ENCODE assay signal across 19 cellular contexts in the genomic region with DNA sequence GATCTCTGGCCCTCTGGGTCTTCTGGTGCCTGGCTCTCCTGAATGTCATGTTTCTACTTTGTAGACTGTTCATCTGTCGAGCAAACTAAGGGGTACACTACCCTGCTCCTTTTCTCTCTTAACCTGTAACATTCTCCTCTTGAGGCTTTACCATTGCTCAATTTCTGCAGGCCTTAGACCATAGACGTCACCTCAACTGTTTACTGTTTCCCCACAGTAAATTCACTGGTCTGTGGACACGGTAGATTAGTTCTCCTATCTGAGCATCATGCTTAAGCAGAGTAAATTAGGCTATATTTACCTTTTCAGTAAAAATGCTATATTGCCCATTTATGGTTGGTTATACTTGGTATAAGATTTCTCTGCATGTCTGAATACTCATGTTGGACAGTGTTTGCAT. TPM values are rescaled to one million over a fixed set of nuclear protein-coding genes. Genes with fewer than 3 reads are reported as not detected.
DNase-seq lines count a peak whose midpoint lies in the region; ATAC-seq, FAIRE-seq and TF ChIP-seq lines count a peak whose summit lies in the region.
"Had no signal": no experiment of that assay in that cellular context is flagged by ENCODE, and none has a peak within 500 bp of the region (broad histone marks: within the 10 kb centered on the region; RNA-seq: fewer than 3 reads in every experiment).

No MANE protein-coding gene starts in this region.

- no peaks in the 10 kb centered on the region for H3K79me2 ChIP-seq in astrocyte (ENCODE audit: insufficient read depth, low read length)

- no peak for TF ChIP-seq POLR2A in GM12891 (IDR thresholded peaks at IDR 0.05; ENCODE audit: low read depth, low read length)

- H3K36me3 ChIP-seq in astrocyte (ENCODE audit: insufficient read depth, low read length) (peaks cover 7% of the 10 kb centered on the region), stomach smooth muscle (ENCODE audit: control insufficient read depth in 2 of 2, insufficient read depth in 2 of 2, low read length in 2 of 2) (no peaks in the 10 kb centered on the region)

- no peaks in the 10 kb centered on the region for H3K4me1 ChIP-seq in astrocyte (ENCODE audit: insufficient read depth, low read length)
- no peaks in the 10 kb centered on the region for H3K4me1 ChIP-seq in stomach smooth muscle (ENCODE audit: control insufficient read depth, insufficient read depth, low read length)
- H3K4me1 ChIP-seq: Peyer's patch had no signal

- H3K4me2 ChIP-seq in astrocyte (ENCODE audit: low read length): no peak overlapping the region

- FAIRE-seq in GM12891 (lab: Jason Lieb, UNC): peak; percentile 23
- FAIRE-seq in astrocyte (lab: Jason Lieb, UNC): no peak
- FAIRE-seq: D721Med, H1 had no signal

- no peaks in the 10 kb centered on the region for H3K9me3 ChIP-seq in astrocyte (ENCODE audit: insufficient read depth, low read depth, low read length)
- H3K9me3 ChIP-seq in stomach smooth muscle (ENCODE audit: control insufficient read depth in 2 of 2, low read length in 2 of 2): no peaks in the 10 kb centered on the region
- H3K9me3 ChIP-seq: BE2C, Peyer's patch had no signal

- H3K36me3 Mint-ChIP-seq in astrocyte (ENCODE audit: low read depth, unreplicated experiment) (peaks cover 1% of the 10 kb centered on the region), memory B cell (peaks cover 20% of the 10 kb centered on the region)
- peaks cover 14 to 36% of the 10 kb centered on the region in 2 donors for H3K36me3 Mint-ChIP-seq in stimulated activated naive B cell treated with anti-CD40 and anti-IgM and Interleukin-4, amounts not matched to agents 10 μg/mL and 1 μg/mL and 100 μg/mL, for 72 hours

- H3K9me3 Mint-ChIP-seq in astrocyte (ENCODE audit: unreplicated experiment) (no peaks in the 10 kb centered on the region), memory B cell (no peaks in the 10 kb centered on the region)
- no peaks in the 10 kb centered on the region for H3K9me3 Mint-ChIP-seq in stimulated activated naive B cell treated with anti-CD40 and anti-IgM and Interleukin-4, amounts not matched to agents 10 μg/mL and 1 μg/mL and 100 μg/mL, for 72 hours
- H3K9me3 Mint-ChIP-seq: CD4-positive, alpha-beta T cell had no signal

- DNase-seq in GM12891 (ENCODE audit: insufficient read length, low spot score) (no peak), astrocyte (ENCODE audit: low read depth) (no peak), memory B cell (ENCODE audit: low spot score in 2 of 2) (no peak)
- DNase-seq in stimulated activated CD4-positive, alpha-beta T cell treated with anti-CD3 and anti-CD28 coated beads, Interleukin-4, amount 100 ng/mL, for 24 hours: no peak
- no peak for DNase-seq in stimulated activated naive B cell treated with anti-CD40 and anti-IgM and Interleukin-4, amounts not matched to agents 10 μg/mL and 1 μg/mL and 100 μg/mL, for 72 hours
- DNase-seq: BE2C; CD4-positive, alpha-beta T cell; DMS79; NCI-H1105; NCI-H1694 treated with DMSO at 0.1 percent for 48 hours; NCI-H226; NCI-H524 treated with DMSO at 0.1 percent for 48 hours; Peyer's patch had no signal

- H3K27me3 Mint-ChIP-seq in astrocyte (ENCODE audit: low read depth, unreplicated experiment): no peaks in the 10 kb centered on the region
- H3K27me3 Mint-ChIP-seq in memory B cell: no peaks in the 10 kb centered on the region
- no peaks in the 10 kb centered on the region for H3K27me3 Mint-ChIP-seq in stimulated activated naive B cell treated with anti-CD40 and anti-IgM and Interleukin-4, amounts not matched to agents 10 μg/mL and 1 μg/mL and 100 μg/mL, for 72 hours
- H3K27me3 Mint-ChIP-seq: CD4-positive, alpha-beta T cell had no signal

- H3K27me3 ChIP-seq in astrocyte (ENCODE audit: insufficient read depth, low read length): no peaks in the 10 kb centered on the region
- H3K27me3 ChIP-seq in stomach smooth muscle (ENCODE audit: control insufficient read depth in 1 of 2, insufficient read depth in 2 of 2, low read length in 2 of 2): no peaks in the 10 kb centered on the region
- H3K27me3 ChIP-seq: BE2C, Peyer's patch had no signal

- H3K4me3 ChIP-seq in astrocyte (ENCODE audit: insufficient read depth, low read depth, low read length): no peak overlapping the region
- H3K4me3 ChIP-seq in stomach smooth muscle (ENCODE audit: low read length in 2 of 2): no peak overlapping the region
- H3K4me3 ChIP-seq: Peyer's patch, SK-N-MC had no signal

- H3K27ac Mint-ChIP-seq in astrocyte (ENCODE audit: unreplicated experiment) (peak overlapping the region; percentile 45), memory B cell (peak overlapping the region; percentile 78)
- no peak overlapping the region for H3K27ac Mint-ChIP-seq in stimulated activated naive B cell treated with anti-CD40 and anti-IgM and Interleukin-4, amounts not matched to agents 10 μg/mL and 1 μg/mL and 100 μg/mL, for 72 hours

- H4K20me1 ChIP-seq in astrocyte (ENCODE audit: insufficient read depth, low read length): no peaks in the 10 kb centered on the region

- H3K4me1 Mint-ChIP-seq in astrocyte (ENCODE audit: low read depth, unreplicated experiment) (peaks cover 7% of the 10 kb centered on the region), memory B cell (no peaks in the 10 kb centered on the region)
- no peaks in the 10 kb centered on the region for H3K4me1 Mint-ChIP-seq in stimulated activated naive B cell treated with anti-CD40 and anti-IgM and Interleukin-4, amounts not matched to agents 10 μg/mL and 1 μg/mL and 100 μg/mL, for 72 hours

- H3K4me3 Mint-ChIP-seq in astrocyte (ENCODE audit: unreplicated experiment) (no peak overlapping the region), memory B cell (no peak overlapping the region)
- no peak overlapping the region for H3K4me3 Mint-ChIP-seq in stimulated activated naive B cell treated with anti-CD40 and anti-IgM and Interleukin-4, amounts not matched to agents 10 μg/mL and 1 μg/mL and 100 μg/mL, for 72 hours
- H3K4me3 Mint-ChIP-seq: CD4-positive, alpha-beta T cell had no signal

- no peak overlapping the region for H3K27ac ChIP-seq in astrocyte (ENCODE audit: low read depth, low read length)
- peak overlapping the region; percentile 3 for H3K27ac ChIP-seq in stomach smooth muscle (ENCODE audit: low read length)

- ATAC-seq in memory B cell (ENCODE audit: low read depth) (no peak), GM21737 (IDR thresholded peaks at IDR 0.05; ENCODE audit: unreplicated experiment) (no peak)
- no peak for ATAC-seq in stimulated activated naive B cell treated with anti-CD40 and anti-IgM and Interleukin-4, amounts not matched to agents 10 μg/mL and 1 μg/mL and 100 μg/mL, for 72 hours (replicated peaks)
- ATAC-seq: Right ventricle myocardium inferior had no signal

- no peak overlapping the region for H2AFZ ChIP-seq in astrocyte (ENCODE audit: low read depth, low read length)

- no peak overlapping the region for H3K9ac ChIP-seq in astrocyte (ENCODE audit: low read length)
- H3K9ac ChIP-seq in stomach smooth muscle (ENCODE audit: low read length in 2 of 2): peak overlapping the region in 1 of 2 donors; percentile 25

- no peak for TF ChIP-seq CTCF in astrocyte (IDR thresholded peaks at IDR 0.05; ENCODE audit: insufficient read depth, low read depth, low read length)

TF ChIP-seq in GM12891, 5 proteins besides CTCF, POLR2A, EP300 and RAD21:
- no peak for TF ChIP-seq POLR2AphosphoS5 (IDR thresholded peaks at IDR 0.05; ENCODE audit: low read depth, low read length)
- TF ChIP-seq SPI1 (IDR thresholded peaks at IDR 0.05; ENCODE audit: low read depth, low read length): no peak
- TF ChIP-seq PAX5 (IDR thresholded peaks at IDR 0.05; ENCODE audit: insufficient read depth, low read length, severe bottlenecking): no peak
- no peak for TF ChIP-seq POU2F2 (IDR thresholded peaks at IDR 0.05; ENCODE audit: low read depth, low read length)
- no peak for TF ChIP-seq TAF1 (IDR thresholded peaks at IDR 0.05; ENCODE audit: low read depth, low read length)
TF ChIP-seq in GM12891: peak in this region for 0.

RNA-seq across cellular contexts. Expression of a gene that starts 15.0 kb away (rescaled TPM):
- 35.0 TPM for polyA plus RNA-seq in GM12891 (2012; ENCODE audit: low read depth, missing spikeins)
- 35.6 and 36.4 TPM in 2 replicates for total RNA-seq in astrocyte

RNA-seq across cellular contexts. Expression of a gene that starts 40.5 kb away (rescaled TPM):
- polyA plus RNA-seq in GM12891 (2012; ENCODE audit: low read depth, missing spikeins): 7.4 TPM
- total RNA-seq in astrocyte: 5.0 and 5.7 TPM in 2 replicates

RNA-seq across cellular contexts. Expression of a gene that starts 40.6 kb away (rescaled TPM):
- 14.4 TPM for polyA plus RNA-seq in GM12891 (2012; ENCODE audit: low read depth, missing spikeins)
- 14.4 and 16.4 TPM in 2 replicates for total RNA-seq in astrocyte
